In genomic region chr5:108818613-108819272, GRCh38 we compare ENCODE assay signal across 8 cellular contexts.
DNase-seq lines count a peak whose midpoint lies in the region; ATAC-seq, FAIRE-seq and TF ChIP-seq lines count a peak whose summit lies in the region.

No MANE protein-coding gene starts in this region.

- in situ Hi-C loops in K562 (cut with MboI), result no loop called here

- TF ChIP-seq CTCF in K562 (IDR thresholded peaks at IDR 0.05 in 2 of 3, conservative IDR thresholded peaks at IDR 0.05 in 1 of 3; ENCODE audit: insufficient read depth in 2 of 3, low read depth in 1 of 3, low read length in 3 of 3) (no peak), tibial nerve (IDR thresholded peaks at IDR 0.05) (no peak)

- TF ChIP-seq EP300 in K562 (IDR thresholded peaks at IDR 0.05; ENCODE audit: low read length) (no peak), tibial nerve (IDR thresholded peaks at IDR 0.05) (no peak)

- H3K36me3 ChIP-seq in K562 (ENCODE audit: control insufficient read depth, insufficient read depth, low read length) (no peaks in the 10 kb centered on the region), Karpas-422 (ENCODE audit: insufficient read depth, low read length) (no peaks in the 10 kb centered on the region), tibial nerve (no peaks in the 10 kb centered on the region)

- intact Hi-C loops in K562 (cut with micrococcal nuclease), result no loop called here

- no peaks in the 10 kb centered on the region for H3K9me3 ChIP-seq in K562 (replicated peaks; ENCODE audit: control insufficient read depth, insufficient read depth, low read depth, low read length)
- H3K9me3 ChIP-seq in Karpas-422 (ENCODE audit: low read length), result no peaks in the 10 kb centered on the region
- no peaks in the 10 kb centered on the region for H3K9me3 ChIP-seq in tibial nerve

- TF ChIP-seq POLR2A in K562 (conservative IDR thresholded peaks at IDR 0.05) (no peak), tibial nerve (IDR thresholded peaks at IDR 0.05) (no peak)

- H3K79me2 ChIP-seq in K562 (ENCODE audit: control insufficient read depth, insufficient read depth, low read length), result no peaks in the 10 kb centered on the region
- no peaks in the 10 kb centered on the region for H3K79me2 ChIP-seq in Karpas-422 (ENCODE audit: low read length)

- POLR2A ChIA-PET in K562 (lab: Yijun Ruan, JAX), result interaction anchor here (1.6 to 1.8 kb wide), 2 partner anchors 10 to 26 kb away, joined by 3 to 4 read pairs; no protein-coding TSS in a partner anchor

- H3K4me2 ChIP-seq in K562 (ENCODE audit: insufficient read depth, low read length), result no peak overlapping the region
- H3K4me2 ChIP-seq in Karpas-422 (ENCODE audit: low read depth, low read length, poor library complexity, severe bottlenecking), result no peak overlapping the region

- H3K4me1 ChIP-seq in K562 (replicated peaks in 1 of 2; ENCODE audit: control insufficient read depth in 2 of 2, insufficient read depth in 2 of 2, low read length in 2 of 2) (no peaks in the 10 kb centered on the region), Karpas-422 (ENCODE audit: low read length) (no peaks in the 10 kb centered on the region), tibial nerve (peaks cover 0 to 21% (median 6%) of the 10 kb centered on the region in 4 donors)

- no TSS peak for BruUV-seq in K562 (replicated peaks; lab: Mats Ljungman, UMichigan)

- TF ChIP-seq RAD21 in K562 (CRISPR knock-in tag; conservative IDR thresholded peaks at IDR 0.05 in 1 of 2, IDR thresholded peaks at IDR 0.05 in 1 of 2), result no peak

- H3K9ac ChIP-seq in K562 (ENCODE audit: insufficient read depth in 1 of 2, low read depth in 2 of 2, low read length in 2 of 2), result no peak overlapping the region
- H3K9ac ChIP-seq in Karpas-422 (ENCODE audit: low read length), result no peak overlapping the region

- H3K9me2 ChIP-seq in Karpas-422 (replicated peaks; ENCODE audit: insufficient read depth, low read length), result no peaks in the 10 kb centered on the region

- H3K9me1 ChIP-seq in K562 (ENCODE audit: control insufficient read depth, insufficient read depth, low read length), result no peaks in the 10 kb centered on the region

- H3K4me3 ChIP-seq in K562 (no peak overlapping the region), Karpas-422 (ENCODE audit: low read length) (no peak overlapping the region), tibial nerve (no peak overlapping the region)

- FAIRE-seq in K562 (lab: Jason Lieb, UNC), result no peak

- H3K27me3 ChIP-seq in K562 (ENCODE audit: control insufficient read depth in 2 of 2, insufficient read depth in 2 of 2, low read length in 2 of 2) (no peaks in the 10 kb centered on the region), Karpas-422 (ENCODE audit: low read length) (no peaks in the 10 kb centered on the region), tibial nerve (no peaks in the 10 kb centered on the region)

- H4K20me1 ChIP-seq in K562 (replicated peaks; ENCODE audit: control insufficient read depth, insufficient read depth, low read length), result no peaks in the 10 kb centered on the region
- H4K20me1 ChIP-seq in Karpas-422 (ENCODE audit: insufficient read depth, low read depth, low read length), result no peaks in the 10 kb centered on the region

- DNase-seq in Daoy (ENCODE audit: low read depth), result peak; percentile 22
- peak in 1 of 4 experiments; percentile 5 for DNase-seq in K562 (ENCODE audit: extremely low read depth in 1 of 4, low spot score in 3 of 4)
- DNase-seq in nucleus accumbens (lab: John Stamatoyannopoulos, UW), result no peak
- no peak for DNase-seq in Karpas-422
- no peak for DNase-seq in tibial nerve (ENCODE audit: low spot score in 2 of 2)
- no peak for DNase-seq in islet precursor cell

- H3K27ac ChIP-seq in K562 (ENCODE audit: extremely low read depth, low read depth, low read length), result no peak overlapping the region
- no peak overlapping the region for H3K27ac ChIP-seq in Karpas-422 (ENCODE audit: low read length)
- H3K27ac ChIP-seq in tibial nerve, result no peak overlapping the region

- CTCF ChIA-PET in K562 (lab: Yijun Ruan, JAX; ENCODE audit: low intra/inter-chr PET ratio), result no interaction called here

- WGBS in K562 (ENCODE audit: insufficient coverage, low coverage, missing lambda C conversion rate), result 60% methylated on average over 5 of the region's 5 CpGs
- 94 to 95% methylated on average over 5 of the region's 5 CpGs for WGBS in tibial nerve, 2 donors

- ATAC-seq in GM19452 (IDR thresholded peaks at IDR 0.05; ENCODE audit: unreplicated experiment) (peak; percentile 98), HG03280 (IDR thresholded peaks at IDR 0.05; ENCODE audit: unreplicated experiment) (peak; percentile 97), K562 (no peak)

- H2AFZ ChIP-seq in K562 (ENCODE audit: low read depth, low read length) (no peak overlapping the region), Karpas-422 (ENCODE audit: low read length) (no peak overlapping the region)

TF ChIP-seq in K562, 482 proteins besides CTCF, POLR2A, EP300 and RAD21:
- TF ChIP-seq TCF3 (CRISPR knock-in tag; IDR thresholded peaks at IDR 0.05) (no peak), HDAC2 (IDR thresholded peaks at IDR 0.05) (no peak), ZNF121 (CRISPR knock-in tag; conservative IDR thresholded peaks at IDR 0.05) (no peak), FOSL1 (tag; conservative IDR thresholded peaks at IDR 0.05) (peak; percentile 49; the same call in 1 of the 2 replicates), PTBP1 (IDR thresholded peaks at IDR 0.05; ENCODE audit: low read depth, low read length) (no peak), RCOR1 (IDR thresholded peaks at IDR 0.05; ENCODE audit: borderline replicate concordance in 1 of 2, low read depth in 2 of 2, low read length in 2 of 2) (no peak), JUND (IDR thresholded peaks at IDR 0.05; ENCODE audit: borderline replicate concordance, low read depth, low read length) (peak; percentile 58), JUND (tag; IDR thresholded peaks at IDR 0.05; ENCODE audit: borderline replicate concordance, low read depth, low read length) (peak; percentile 57; the same call in 1 of the 3 replicates), POLR2AphosphoS2 (IDR thresholded peaks at IDR 0.05; ENCODE audit: low read length) (no peak), ATF3 (IDR thresholded peaks at IDR 0.05) (peak; percentile 30; the same call in 1 of the 2 replicates), ATF3 (CRISPR knock-in tag; conservative IDR thresholded peaks at IDR 0.05) (no peak), POU5F1 (IDR thresholded peaks at IDR 0.05; ENCODE audit: borderline replicate concordance, low read depth, low read length, partially characterized antibody) (no peak), MED1 (CRISPR knock-in tag; IDR thresholded peaks at IDR 0.05; ENCODE audit: borderline replicate concordance) (no peak)
TF ChIP-seq in K562: peak in this region for 3.
